Comparison of ENCODE assay signal across 8 cellular contexts in the genomic region with DNA sequence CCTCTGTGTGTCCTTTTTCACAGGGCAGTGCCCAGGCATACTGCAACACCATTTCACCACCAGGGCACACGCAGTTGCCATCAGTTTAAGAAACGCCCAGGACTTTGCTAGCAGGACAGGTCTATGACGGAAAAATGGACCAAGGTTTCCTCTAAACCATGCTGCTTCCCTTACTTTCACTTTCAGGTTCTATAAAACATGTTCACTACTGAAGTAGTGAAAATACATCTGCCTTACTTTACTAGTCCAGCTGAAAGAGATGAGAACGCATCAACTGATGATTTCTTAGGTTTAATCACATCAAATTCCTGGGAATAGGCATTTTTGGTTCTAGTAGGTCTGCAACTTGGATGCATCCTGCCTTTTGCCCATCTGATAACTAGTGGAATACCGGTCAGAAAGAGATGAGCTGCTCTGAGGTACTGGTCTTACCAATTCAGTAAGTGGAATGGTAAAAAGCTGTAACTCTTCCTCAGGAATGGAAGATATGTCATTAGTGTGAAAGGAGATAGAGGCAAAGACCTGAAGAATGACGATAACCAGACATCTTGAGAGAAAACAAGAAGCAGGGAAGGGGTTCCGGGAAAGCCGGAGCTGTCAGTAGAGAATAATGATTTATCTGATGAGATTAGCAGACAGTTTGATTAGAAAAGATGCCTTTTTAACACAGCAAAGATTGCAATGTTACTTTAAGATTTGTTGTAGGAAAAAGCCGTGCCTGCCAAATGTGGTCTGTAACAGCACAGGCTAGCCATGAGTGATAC.
A peak's percentile ranks its signal among the peaks of the same experiment; 100 is the strongest.
DNase-seq lines count a peak whose midpoint lies in the region; ATAC-seq and TF ChIP-seq lines count a peak whose summit lies in the region.

No MANE protein-coding gene starts in this region.

- peak overlapping the region; percentile 70 for H3K27ac Mint-ChIP-seq in dendritic cell treated with granulocyte-macrophage colony-stimulating factor and Interleukin-4, amounts not matched to agents 40 ng/mL and 50 ng/mL, for 4 days

- no peaks in the 10 kb centered on the region for H3K27me3 Mint-ChIP-seq in dendritic cell treated with granulocyte-macrophage colony-stimulating factor and Interleukin-4, amounts not matched to agents 40 ng/mL and 50 ng/mL, for 4 days

- peaks cover 20 to 49% (median 35%) of the 10 kb centered on the region in 10 experiments for H3K4me1 ChIP-seq in BLaER1 treated with 17β-estradiol and CSF1 and Interleukin-3, amounts not matched to agents 10 nM and 100 nM
- H3K4me1 ChIP-seq in SK-N-SH (ENCODE audit: control insufficient read depth in 1 of 2, insufficient read depth in 2 of 2, low read depth in 1 of 2, low read length in 1 of 2) = peaks cover 5 to 29% of the 10 kb centered on the region in 2 experiments; a peak in 3 of 4 replicates
- H3K4me1 ChIP-seq in mononuclear cell (ENCODE audit: insufficient read depth, low read length) = peaks cover 9% of the 10 kb centered on the region

- peak overlapping the region; percentile 37 to 61 (median 52) for H3K4me3 ChIP-seq in BLaER1 treated with 17β-estradiol and CSF1 and Interleukin-3, amounts not matched to agents 10 nM and 100 nM
- H3K4me3 ChIP-seq in SK-N-SH (ENCODE audit: low read depth in 2 of 2, low read length in 1 of 2) (peak overlapping the region; percentile 49 to 62), mononuclear cell (ENCODE audit: low read length) (peak overlapping the region; percentile 41)

- peaks cover 5 to 60% (median 41%) of the 10 kb centered on the region in 11 experiments; a peak in 20 of 22 replicates for H3K36me3 ChIP-seq in BLaER1 treated with 17β-estradiol and CSF1 and Interleukin-3, amounts not matched to agents 10 nM and 100 nM
- H3K36me3 ChIP-seq in SK-N-SH (replicated peaks in 1 of 2; ENCODE audit: control insufficient read depth in 1 of 2, insufficient read depth in 2 of 2, low read length in 1 of 2) = no peaks in the 10 kb centered on the region

- peaks cover 18% of the 10 kb centered on the region for H3F3A ChIP-seq in SK-N-SH (replicated peaks; ENCODE audit: insufficient read depth)

- peak overlapping the region; percentile 31; the same call in 1 of the 2 replicates for H2AFZ ChIP-seq in SK-N-SH (ENCODE audit: low read depth)

- POLR2A ChIA-PET in SK-N-SH (lab: Yijun Ruan, JAX) = no interaction called here

- no peaks in the 10 kb centered on the region for H3K9me2 ChIP-seq in SK-N-SH

- TF ChIP-seq CTCF in SK-N-SH (IDR thresholded peaks at IDR 0.05) = peak; percentile 47

- H3K9me3 Mint-ChIP-seq in dendritic cell treated with granulocyte-macrophage colony-stimulating factor and Interleukin-4, amounts not matched to agents 40 ng/mL and 50 ng/mL, for 4 days = no peaks in the 10 kb centered on the region

- ATAC-seq in GM18909 (IDR thresholded peaks at IDR 0.05; ENCODE audit: poor library complexity, unreplicated experiment) = peak; percentile 91
- ATAC-seq in HG03175 (IDR thresholded peaks at IDR 0.05; ENCODE audit: unreplicated experiment) = peak; percentile 81

- peaks cover 74% of the 10 kb centered on the region for H3K79me2 ChIP-seq in SK-N-SH (ENCODE audit: insufficient read depth)

- CTCF ChIA-PET in SK-N-SH (lab: Yijun Ruan, JAX) = interaction anchor here (0.8 to 1.7 kb wide), 3 partner anchors 25 to 101 kb away, joined by 3 to 7 read pairs (median 4); no protein-coding TSS in a partner anchor

- 15% methylated on average over 9 of the region's 9 CpGs for WGBS in SK-N-SH (ENCODE audit: low lambda C conversion rate)

- H3K27me3 ChIP-seq in BLaER1 treated with 17β-estradiol and CSF1 and Interleukin-3, amounts not matched to agents 10 nM and 100 nM = no peaks in the 10 kb centered on the region
- H3K27me3 ChIP-seq in SK-N-SH (ENCODE audit: insufficient read depth) = no peaks in the 10 kb centered on the region
- H3K27me3 ChIP-seq in mononuclear cell (ENCODE audit: insufficient read depth, low read length) = no peaks in the 10 kb centered on the region

- peaks cover 32% of the 10 kb centered on the region for H3K4me1 Mint-ChIP-seq in dendritic cell treated with granulocyte-macrophage colony-stimulating factor and Interleukin-4, amounts not matched to agents 40 ng/mL and 50 ng/mL, for 4 days (ENCODE audit: low read depth)

- no peaks in the 10 kb centered on the region for H3K36me3 Mint-ChIP-seq in dendritic cell treated with granulocyte-macrophage colony-stimulating factor and Interleukin-4, amounts not matched to agents 40 ng/mL and 50 ng/mL, for 4 days (ENCODE audit: low read depth)

- peak overlapping the region; percentile 79 to 91 (median 85) for H3K4me2 ChIP-seq in BLaER1 treated with 17β-estradiol and CSF1 and Interleukin-3, amounts not matched to agents 10 nM and 100 nM
- peak overlapping the region; percentile 81 for H3K4me2 ChIP-seq in SK-N-SH

- H3K27ac ChIP-seq in BLaER1 treated with 17β-estradiol and CSF1 and Interleukin-3, amounts not matched to agents 10 nM and 100 nM = peak overlapping the region in 10 of 11 experiments; percentile 51 to 72 (median 64); a peak in 20 of 22 replicates
- H3K27ac ChIP-seq in SK-N-SH (ENCODE audit: low read depth in 2 of 2, low read length in 1 of 2) = peak overlapping the region; percentile 75 to 91

- intact Hi-C loops in dendritic cell treated with granulocyte-macrophage colony-stimulating factor and Interleukin-4, amounts not matched to agents 40 ng/mL and 50 ng/mL, for 4 days (cut with micrococcal nuclease) = loop anchor here (1.0 to 5.0 kb wide), 2 partner anchors 12 to 35 kb away; no protein-coding TSS in a partner anchor

- TF ChIP-seq EP300 in SK-N-SH (IDR thresholded peaks at IDR 0.05; ENCODE audit: borderline replicate concordance in 1 of 2, low read depth in 1 of 2, low read length in 1 of 2) = peak; percentile 48 to 83; a peak in 3 of 4 replicates

- H3K4me3 Mint-ChIP-seq in dendritic cell treated with granulocyte-macrophage colony-stimulating factor and Interleukin-4, amounts not matched to agents 40 ng/mL and 50 ng/mL, for 4 days = peak overlapping the region; percentile 75

- 0 out of 22 replicates have a peak, but pooled peaks cover 0 to 4% (median 0%) of the 10 kb centered on the region in 11 experiments for H3K9me3 ChIP-seq in BLaER1 treated with 17β-estradiol and CSF1 and Interleukin-3, amounts not matched to agents 10 nM and 100 nM (replicated peaks in 1 of 11)
- H3K9me3 ChIP-seq in SK-N-SH = no peaks in the 10 kb centered on the region
- H3K9me3 ChIP-seq in mononuclear cell (ENCODE audit: low read depth, low read length) = no peaks in the 10 kb centered on the region

- peak overlapping the region; percentile 42 to 77 (median 66); a peak in 21 of 22 replicates for H3K9ac ChIP-seq in BLaER1 treated with 17β-estradiol and CSF1 and Interleukin-3, amounts not matched to agents 10 nM and 100 nM
- H3K9ac ChIP-seq in SK-N-SH = peak overlapping the region; percentile 52

- TF ChIP-seq RAD21 in SK-N-SH (IDR thresholded peaks at IDR 0.05; ENCODE audit: low read length) = no peak

- DNase-seq in SK-N-SH (no peak), NCI-H226 (no peak)
- DNase-seq in effector CD8-positive, alpha-beta T cell (lab: John Stamatoyannopoulos, UW) = no peak

- H4K20me1 ChIP-seq in BLaER1 treated with 17β-estradiol and CSF1 and Interleukin-3, amounts not matched to agents 10 nM and 100 nM = peaks cover 0 to 98% (median 10%) of the 10 kb centered on the region in 11 experiments; a peak in 8 of 22 replicates
- no peaks in the 10 kb centered on the region for H4K20me1 ChIP-seq in SK-N-SH (ENCODE audit: insufficient read depth)

TF ChIP-seq in SK-N-SH, 30 proteins besides CTCF, POLR2A, EP300 and RAD21:
- TF ChIP-seq SIN3A (IDR thresholded peaks at IDR 0.05; ENCODE audit: borderline replicate concordance, low read depth, low read length) (peak; percentile 42; the same call in 1 of the 2 replicates), TEAD4 (IDR thresholded peaks at IDR 0.05; ENCODE audit: borderline replicate concordance, insufficient read depth) (peak; percentile 36; the same call in 1 of the 2 replicates), SMC3 (IDR thresholded peaks at IDR 0.05; ENCODE audit: low read depth, low read length) (no peak; the same call in 1 of the 2 replicates), PBX3 (IDR thresholded peaks at IDR 0.05) (peak; percentile 80), POLR2AphosphoS5 (IDR thresholded peaks at IDR 0.05; ENCODE audit: low read depth, low read length) (peak; percentile 70), ELF1 (IDR thresholded peaks at IDR 0.05) (no peak), JUND (IDR thresholded peaks at IDR 0.05) (peak; percentile 41), TCF12 (IDR thresholded peaks at IDR 0.05) (peak; percentile 85)
- TF ChIP-seq, protein P1, sequence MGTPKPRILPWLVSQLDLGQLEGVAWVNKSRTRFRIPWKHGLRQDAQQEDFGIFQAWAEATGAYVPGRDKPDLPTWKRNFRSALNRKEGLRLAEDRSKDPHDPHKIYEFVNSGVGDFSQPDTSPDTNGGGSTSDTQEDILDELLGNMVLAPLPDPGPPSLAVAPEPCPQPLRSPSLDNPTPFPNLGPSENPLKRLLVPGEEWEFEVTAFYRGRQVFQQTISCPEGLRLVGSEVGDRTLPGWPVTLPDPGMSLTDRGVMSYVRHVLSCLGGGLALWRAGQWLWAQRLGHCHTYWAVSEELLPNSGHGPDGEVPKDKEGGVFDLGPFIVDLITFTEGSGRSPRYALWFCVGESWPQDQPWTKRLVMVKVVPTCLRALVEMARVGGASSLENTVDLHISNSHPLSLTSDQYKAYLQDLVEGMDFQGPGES (IDR thresholded peaks at IDR 0.05; ENCODE audit: low read depth, low read length) = no peak
- TF ChIP-seq, protein P2, sequence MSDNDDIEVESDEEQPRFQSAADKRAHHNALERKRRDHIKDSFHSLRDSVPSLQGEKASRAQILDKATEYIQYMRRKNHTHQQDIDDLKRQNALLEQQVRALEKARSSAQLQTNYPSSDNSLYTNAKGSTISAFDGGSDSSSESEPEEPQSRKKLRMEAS (IDR thresholded peaks at IDR 0.05; ENCODE audit: low read depth) = peak; percentile 33; the same call in 1 of the 2 replicates
TF ChIP-seq in SK-N-SH: peak in this region for 7.
